Comparison of ENCODE assay signal across 17 cellular contexts in the genomic region with DNA sequence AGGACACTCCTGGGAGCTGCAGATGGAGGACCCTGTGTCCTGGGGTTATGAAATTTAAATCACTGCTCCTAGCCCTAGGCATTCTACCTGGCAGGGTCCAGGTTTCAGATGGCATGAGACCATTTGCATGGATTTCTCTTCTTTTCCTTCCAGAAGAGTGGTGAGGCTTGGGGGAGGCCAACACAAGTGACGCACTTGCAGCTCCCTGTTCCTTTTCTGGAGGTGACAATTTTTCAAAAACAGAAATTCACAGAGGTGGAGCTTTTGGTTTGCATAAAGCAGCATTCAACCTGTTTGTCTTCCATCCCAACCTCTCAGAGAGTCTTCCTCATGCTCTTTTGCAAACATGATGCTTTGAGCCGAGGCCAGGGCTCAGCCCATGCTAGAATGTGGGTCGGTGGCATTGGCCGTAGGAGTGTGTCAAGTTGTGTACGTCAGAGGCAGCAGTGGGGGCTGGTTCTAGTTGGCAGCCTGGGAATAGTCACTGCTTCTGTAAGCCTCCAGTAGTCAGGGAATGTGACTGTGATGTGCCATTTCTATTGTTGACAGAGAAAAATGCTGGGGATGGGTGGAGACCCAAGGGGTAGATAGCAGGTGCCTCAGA. TPM values are rescaled to one million over a fixed set of nuclear protein-coding genes. Genes with fewer than 3 reads are reported as not detected.
A peak's percentile ranks its signal among the peaks of the same experiment; 100 is the strongest.
DNase-seq lines count a peak whose midpoint lies in the region; ATAC-seq lines count a peak whose summit lies in the region.
"Had no signal": no experiment of that assay in that cellular context is flagged by ENCODE, and none has a peak within 500 bp of the region (broad histone marks: within the 10 kb centered on the region; RNA-seq: fewer than 3 reads in every experiment).

No MANE protein-coding gene starts in this region.

- peak overlapping the region in 3 of 5 donors; percentile 13 to 85 (median 52) for H3K9ac ChIP-seq in subcutaneous abdominal adipose tissue (ENCODE audit: low read length in 5 of 5)

- ATAC-seq in T-helper 17 cell (no peak), Right ventricle myocardium inferior (peak; percentile 77)
- ATAC-seq: activated CD4-positive, CD25-positive, alpha-beta regulatory T cell treated with anti-CD3 and anti-CD28 coated beads, Interleukin-2, amount 50 U/mL, for 24 hours; activated CD8-positive, alpha-beta memory T cell treated with anti-CD3 and anti-CD28 coated beads, Interleukin-2, amount 10 ng/mL, durations not matched to agents 7 days and 5 days; left lung; naive thymus-derived CD4-positive, alpha-beta T cell; stimulated activated naive CD8-positive, alpha-beta T cell treated with anti-CD3 and anti-CD28 coated beads, Interleukin-15, amount 100 ng/mL, for 72 hours had no signal

- DNase-seq in T-helper 17 cell: no peak
- DNase-seq in Right ventricle myocardium inferior (ENCODE audit: missing footprints): peak; percentile 77
- DNase-seq in medulla oblongata (ENCODE audit: extremely low spot score): peak; percentile 52
- DNase-seq in NCI-H2171 treated with DMSO at 0.1 percent for 48 hours (lab: John Stamatoyannopoulos, UW): no peak
- DNase-seq in activated CD4-positive, CD25-positive, alpha-beta regulatory T cell treated with anti-CD3 and anti-CD28 coated beads, Interleukin-2, amount 50 U/mL, for 72 hours: no peak
- no peak for DNase-seq in T1000 (lab: John Stamatoyannopoulos, UW)
- no peak for DNase-seq in NCI-H187 treated with DMSO at 0.1 percent for 48 hours (lab: John Stamatoyannopoulos, UW)
- DNase-seq: activated CD8-positive, alpha-beta memory T cell treated with anti-CD3 and anti-CD28 coated beads, Interleukin-2, amount 10 ng/mL, durations not matched to agents 7 days and 5 days; foreskin fibroblast; left lung; naive thymus-derived CD4-positive, alpha-beta T cell; NCI-H1694 treated with DMSO at 0.1 percent for 48 hours; stimulated activated naive CD8-positive, alpha-beta T cell treated with anti-CD3 and anti-CD28 coated beads, Interleukin-15, amount 100 ng/mL, for 72 hours had no signal

- no peak overlapping the region for H3K4me3 ChIP-seq in subcutaneous abdominal adipose tissue (ENCODE audit: low read depth in 1 of 5, low read length in 5 of 5)
- H3K4me3 ChIP-seq: left lung, SJSA1 had no signal

- peak overlapping the region; percentile 100 for H3K27ac ChIP-seq in subcutaneous abdominal adipose tissue (ENCODE audit: low read depth, low read length)
- H3K27ac ChIP-seq: left lung, SJSA1 had no signal

- no peaks in the 10 kb centered on the region for H3K27me3 Mint-ChIP-seq in T-helper 17 cell
- H3K27me3 Mint-ChIP-seq: activated CD8-positive, alpha-beta memory T cell treated with anti-CD3 and anti-CD28 coated beads, Interleukin-2, amount 10 ng/mL, durations not matched to agents 7 days and 5 days; naive thymus-derived CD4-positive, alpha-beta T cell; stimulated activated naive CD8-positive, alpha-beta T cell treated with anti-CD3 and anti-CD28 coated beads, Interleukin-15, amount 100 ng/mL, for 72 hours had no signal

- intact Hi-C loops in Right ventricle myocardium inferior (cut with DNase I): no loop called here

- H3K36me3 ChIP-seq in subcutaneous abdominal adipose tissue (ENCODE audit: control insufficient read depth in 5 of 5, insufficient read depth in 5 of 5, low read length in 5 of 5): peaks cover 5 to 26% (median 18%) of the 10 kb centered on the region in 5 donors

- peak overlapping the region; percentile 34 for H3K27ac Mint-ChIP-seq in T-helper 17 cell
- H3K27ac Mint-ChIP-seq: activated CD8-positive, alpha-beta memory T cell treated with anti-CD3 and anti-CD28 coated beads, Interleukin-2, amount 10 ng/mL, durations not matched to agents 7 days and 5 days; activated T-helper 2 cell treated with anti-CD3 and anti-CD28 coated beads, Interferon-gamma antibody, Interleukin-2, Interleukin-4, amounts not matched to agents 10 μg/mL and 5 μg/mL and 100 μg/mL, durations not matched to agents 14 hours and 24 hours and 36 hours; naive thymus-derived CD4-positive, alpha-beta T cell; stimulated activated naive CD8-positive, alpha-beta T cell treated with anti-CD3 and anti-CD28 coated beads, Interleukin-15, amount 100 ng/mL, for 72 hours had no signal

- peaks cover 36% of the 10 kb centered on the region for H3K4me1 Mint-ChIP-seq in T-helper 17 cell

- no peaks in the 10 kb centered on the region for H3K27me3 ChIP-seq in subcutaneous abdominal adipose tissue (ENCODE audit: control insufficient read depth in 5 of 5, insufficient read depth in 4 of 5, low read length in 5 of 5)
- H3K27me3 ChIP-seq: left lung, SJSA1 had no signal

- H3K9me3 ChIP-seq in T-helper 17 cell (ENCODE audit: control insufficient read depth, low read length, poor library complexity, severe bottlenecking) (no peaks in the 10 kb centered on the region), subcutaneous abdominal adipose tissue (ENCODE audit: control insufficient read depth in 5 of 5, low read length in 5 of 5) (no peaks in the 10 kb centered on the region)
- H3K9me3 ChIP-seq: left lung, SJSA1 had no signal

- H3K36me3 Mint-ChIP-seq in T-helper 17 cell (ENCODE audit: low read depth): peaks cover 8% of the 10 kb centered on the region

- peaks cover 42 to 99% (median 98%) of the 10 kb centered on the region in 5 donors for H3K4me1 ChIP-seq in subcutaneous abdominal adipose tissue (ENCODE audit: control insufficient read depth in 5 of 5, insufficient read depth in 5 of 5, low read length in 5 of 5)

- H3K4me3 Mint-ChIP-seq in T-helper 17 cell: no peak overlapping the region
- H3K4me3 Mint-ChIP-seq: activated CD8-positive, alpha-beta memory T cell treated with anti-CD3 and anti-CD28 coated beads, Interleukin-2, amount 10 ng/mL, durations not matched to agents 7 days and 5 days; naive thymus-derived CD4-positive, alpha-beta T cell; stimulated activated naive CD8-positive, alpha-beta T cell treated with anti-CD3 and anti-CD28 coated beads, Interleukin-15, amount 100 ng/mL, for 72 hours had no signal

RNA-seq across cellular contexts. Expression of gene CRY2, which starts 6.4 kb away (rescaled TPM):
- 100 to 1,000 TPM; 200 to 224 TPM for total RNA-seq in T-helper 17 cell
- total RNA-seq in Right ventricle myocardium inferior: 69.8 TPM

RNA-seq across cellular contexts. Expression of gene MAPK8IP1, which starts 31.7 kb away (rescaled TPM):
- 10 to 100 TPM in 1 of 2 donors, 1 to 10 TPM in 1; 7.6 to 10.2 TPM for total RNA-seq in T-helper 17 cell
- 5.9 TPM for total RNA-seq in Right ventricle myocardium inferior

RNA-seq across cellular contexts. Expression of gene SLC35C1, which starts 48.8 kb away (rescaled TPM):
- total RNA-seq in T-helper 17 cell: 10 to 100 TPM in 1 of 2 donors, 1 to 10 TPM in 1; 7.9 to 12.6 TPM
- 6.0 TPM for total RNA-seq in Right ventricle myocardium inferior

RNA-seq across cellular contexts. Expression of gene FREY1, which starts 53.4 kb away (rescaled TPM):
- 1 to 10 TPM; 3.1 to 3.2 TPM for total RNA-seq in T-helper 17 cell
- total RNA-seq in Right ventricle myocardium inferior: not detected

Comparison
In these comparisons a context has a peak if more than half of its experiments do, and no peak if none do; other contexts are left out.
1. DNase-seq: peak in Right ventricle myocardium inferior (single experiment) and medulla oblongata (single experiment); none in T-helper 17 cell (0 of 3), NCI-H2171 treated with DMSO at 0.1 percent for 48 hours (single experiment), activated CD4-positive, CD25-positive, alpha-beta regulatory T cell treated with anti-CD3 and anti-CD28 coated beads, Interleukin-2, amount 50 U/mL, for 72 hours (single experiment), T1000 (single experiment) and NCI-H187 treated with DMSO at 0.1 percent for 48 hours (single experiment).